ENCODE assay signal across 19 cellular contexts in genomic region chr16:89278441-89279240, GRCh38.
A peak's percentile ranks its signal among the peaks of the same experiment; 100 is the strongest.
DNase-seq lines count a peak whose midpoint lies in the region; ATAC-seq, FAIRE-seq and TF ChIP-seq lines count a peak whose summit lies in the region.
"Had no signal": no experiment of that assay in that cellular context is flagged by ENCODE, and none has a peak within 500 bp of the region (broad histone marks: within the 10 kb centered on the region; RNA-seq: fewer than 3 reads in every experiment).

No MANE protein-coding gene starts in this region.

- RAD21 ChIA-PET in HCT116 (lab: Charles Lee; ENCODE audit: low non-redundant PET in 1 of 2, low total read pairs in 2 of 2, uncharacterized antibody in 2 of 2, unreplicated experiment in 2 of 2) = no interaction called here

- H3K4me1 ChIP-seq in cardiac muscle cell (ENCODE audit: low read depth) = peaks cover 19% of the 10 kb centered on the region
- H3K4me1 ChIP-seq in left ventricle myocardium inferior = peaks cover 9% of the 10 kb centered on the region
- no peaks in the 10 kb centered on the region for H3K4me1 ChIP-seq in HCT116 (ENCODE audit: control insufficient read depth in 1 of 2, insufficient read depth in 2 of 2, low read length in 2 of 2)
- peaks cover 0 to 25% of the 10 kb centered on the region in 2 experiments; a peak in 1 of 5 replicates for H3K4me1 ChIP-seq in K562 (replicated peaks in 1 of 2; ENCODE audit: control insufficient read depth in 2 of 2, insufficient read depth in 2 of 2, low read length in 2 of 2)
- H3K4me1 ChIP-seq: HAP-1 had no signal

- H3K9me2 ChIP-seq in HCT116 (ENCODE audit: insufficient read depth) = no peaks in the 10 kb centered on the region

- POLR2A ChIA-PET in HCT116 (lab: Charles Lee) (no interaction called here), K562 (lab: Yijun Ruan, JAX) (interaction anchor here (1.0 to 2.4 kb wide), 2 partner anchors 14 to 15 kb away, joined by 4 to 8 read pairs; no protein-coding TSS in a partner anchor)

- CTCF ChIA-PET in HCT116 (lab: Charles Lee) = no interaction called here
- CTCF ChIA-PET in K562 (lab: Yijun Ruan, JAX; ENCODE audit: low intra/inter-chr PET ratio) = no interaction called here

- ATAC-seq in HCT116 (no peak), K562 (peak; percentile 5)

- peaks cover 7% of the 10 kb centered on the region for H3K36me3 Mint-ChIP-seq in progenitor cell of endocrine pancreas (ENCODE audit: insufficient read depth)

- no peaks in the 10 kb centered on the region for H3K9me3 Mint-ChIP-seq in progenitor cell of endocrine pancreas (ENCODE audit: low read depth)

- H3K27me3 ChIP-seq in cardiac muscle cell (no peaks in the 10 kb centered on the region), left ventricle myocardium inferior (ENCODE audit: low read depth) (no peaks in the 10 kb centered on the region), HCT116 (ENCODE audit: insufficient read depth, low read length) (no peaks in the 10 kb centered on the region), K562 (ENCODE audit: control insufficient read depth in 2 of 2, insufficient read depth in 2 of 2, low read length in 2 of 2) (no peaks in the 10 kb centered on the region)
- H3K27me3 ChIP-seq: Peyer's patch had no signal

- H3K36me3 ChIP-seq in cardiac muscle cell (peaks cover 27% of the 10 kb centered on the region), left ventricle myocardium inferior (peaks cover 90% of the 10 kb centered on the region), HCT116 (ENCODE audit: control insufficient read depth in 1 of 2, insufficient read depth in 2 of 2, low read length in 2 of 2) (peaks cover 46 to 48% of the 10 kb centered on the region in 2 experiments; a peak in 3 of 4 replicates), K562 (ENCODE audit: control insufficient read depth, insufficient read depth, low read length) (peaks cover 88% of the 10 kb centered on the region; the same call in 2 of the 3 replicates)

- H3K9ac ChIP-seq in HCT116 (ENCODE audit: low read length) = no peak overlapping the region
- no peak overlapping the region for H3K9ac ChIP-seq in K562 (ENCODE audit: insufficient read depth in 1 of 2, low read depth in 2 of 2, low read length in 2 of 2)

- no peak overlapping the region for H3K4me3 Mint-ChIP-seq in progenitor cell of endocrine pancreas (ENCODE audit: low read depth)

- H3K9me1 ChIP-seq in K562 (ENCODE audit: control insufficient read depth, insufficient read depth, low read length) = peaks cover 3% of the 10 kb centered on the region

- H2AFZ ChIP-seq in HCT116 (ENCODE audit: low read depth, low read length, poor library complexity, severe bottlenecking) (no peak overlapping the region), K562 (ENCODE audit: low read depth, low read length) (no peak overlapping the region)

- 94% methylated on average over 27 of the region's 36 CpGs for WGBS in K562 (ENCODE audit: insufficient coverage, low coverage, missing lambda C conversion rate)

- H3K4me2 ChIP-seq in HCT116 (ENCODE audit: low read length) = no peak overlapping the region
- no peak overlapping the region for H3K4me2 ChIP-seq in K562 (ENCODE audit: insufficient read depth, low read length)

- no peaks in the 10 kb centered on the region for H3K9me3 ChIP-seq in cardiac muscle cell (ENCODE audit: low read depth)
- no peaks in the 10 kb centered on the region for H3K9me3 ChIP-seq in left ventricle myocardium inferior (replicated peaks)
- H3K9me3 ChIP-seq in HCT116 (ENCODE audit: control insufficient read depth in 1 of 2, insufficient read depth in 1 of 2, low read depth in 1 of 2, low read length in 2 of 2) = no peaks in the 10 kb centered on the region
- H3K9me3 ChIP-seq in K562 (replicated peaks; ENCODE audit: control insufficient read depth, insufficient read depth, low read depth, low read length) = no peaks in the 10 kb centered on the region; the same call in 1 of the 2 replicates
- H3K9me3 ChIP-seq: HAP-1, Peyer's patch had no signal

- in situ Hi-C loops in K562 (cut with MboI) = no loop called here

- H3K27ac ChIP-seq in cardiac muscle cell (peak overlapping the region; percentile 87), left ventricle myocardium inferior (replicated peaks) (no peak overlapping the region), HCT116 (ENCODE audit: low read depth, low read length) (no peak overlapping the region), K562 (ENCODE audit: extremely low read depth, low read depth, low read length) (no peak overlapping the region)
- H3K27ac ChIP-seq: HL-60, Peyer's patch had no signal

- H4K20me1 ChIP-seq in HCT116 (ENCODE audit: insufficient read depth) (no peaks in the 10 kb centered on the region), K562 (replicated peaks; ENCODE audit: control insufficient read depth, insufficient read depth, low read length) (no peaks in the 10 kb centered on the region)

- no peak for DNase-seq in cardiac muscle cell (ENCODE audit: low read depth in 1 of 2, low spot score in 1 of 2)
- no peak for DNase-seq in left ventricle myocardium inferior
- DNase-seq in HCT116 (ENCODE audit: low read depth, low spot score) = no peak
- DNase-seq in K562 (ENCODE audit: extremely low read depth in 1 of 4, low spot score in 3 of 4) = no peak
- DNase-seq in progenitor cell of endocrine pancreas (ENCODE audit: low spot score, unreplicated experiment) = no peak
- no peak for DNase-seq in DMS153 treated with DMSO at 0.1 percent for 48 hours (lab: John Stamatoyannopoulos, UW; ENCODE audit: unreplicated experiment)
- DNase-seq in NCI-H2227 (lab: John Stamatoyannopoulos, UW; ENCODE audit: unreplicated experiment) = no peak
- no peak for DNase-seq in retina
- DNase-seq: COR-L47, DMS79, NCI-H1436, NCI-H2029 treated with DMSO at 0.1 percent for 48 hours, NCI-H510A treated with DMSO at 0.1 percent for 48 hours, NCI-H82, Peyer's patch had no signal

- H3K27me3 Mint-ChIP-seq in progenitor cell of endocrine pancreas = no peaks in the 10 kb centered on the region

- intact Hi-C loops in left ventricle myocardium inferior (cut with micrococcal nuclease) (no loop called here), HCT116 (cut with micrococcal nuclease) (no loop called here), K562 (cut with micrococcal nuclease) (no loop called here)

- no peak for FAIRE-seq in K562 (lab: Jason Lieb, UNC)
- FAIRE-seq: GM19239, HTR-8/SVneo had no signal

- no peak for TF ChIP-seq EP300 in K562 (IDR thresholded peaks at IDR 0.05; ENCODE audit: low read length)

- TF ChIP-seq RAD21 in HCT116 (IDR thresholded peaks at IDR 0.05; ENCODE audit: low read depth) (no peak), K562 (CRISPR knock-in tag; conservative IDR thresholded peaks at IDR 0.05 in 1 of 2, IDR thresholded peaks at IDR 0.05 in 1 of 2) (no peak)

- no peak overlapping the region for H3K4me3 ChIP-seq in cardiac muscle cell
- H3K4me3 ChIP-seq in left ventricle myocardium inferior = no peak overlapping the region
- H3K4me3 ChIP-seq in HCT116 (replicated peaks in 1 of 2; ENCODE audit: low read depth in 1 of 2, low read length in 2 of 2) = no peak overlapping the region
- no peak overlapping the region for H3K4me3 ChIP-seq in K562
- H3K4me3 ChIP-seq: HAP-1, Peyer's patch had no signal

- H3K27ac Mint-ChIP-seq in progenitor cell of endocrine pancreas = peak overlapping the region; percentile 78

- no peaks in the 10 kb centered on the region for H3K4me1 Mint-ChIP-seq in progenitor cell of endocrine pancreas (ENCODE audit: low read depth)

- BruUV-seq in HCT116 (replicated peaks; lab: Mats Ljungman, UMichigan) (no TSS peak), K562 (replicated peaks; lab: Mats Ljungman, UMichigan) (no TSS peak)

- no peak for TF ChIP-seq CTCF in cardiac muscle cell (IDR thresholded peaks at IDR 0.05; ENCODE audit: low read depth, low read length)
- no peak for TF ChIP-seq CTCF in left ventricle myocardium inferior (IDR thresholded peaks at IDR 0.05; ENCODE audit: borderline replicate concordance)
- no peak for TF ChIP-seq CTCF in HCT116 (IDR thresholded peaks at IDR 0.05 in 2 of 3, conservative IDR thresholded peaks at IDR 0.05 in 1 of 3; ENCODE audit: borderline replicate concordance in 1 of 3, insufficient read depth in 1 of 3, low read depth in 2 of 3, low read length in 2 of 3)
- TF ChIP-seq CTCF in K562 (IDR thresholded peaks at IDR 0.05 in 2 of 3, conservative IDR thresholded peaks at IDR 0.05 in 1 of 3; ENCODE audit: insufficient read depth in 2 of 3, low read depth in 1 of 3, low read length in 3 of 3) = no peak
- TF ChIP-seq CTCF in progenitor cell of endocrine pancreas (IDR thresholded peaks at IDR 0.05; ENCODE audit: unreplicated experiment) = no peak

- TF ChIP-seq POLR2A in HCT116 (IDR thresholded peaks at IDR 0.05; ENCODE audit: borderline replicate concordance, extremely low read depth, insufficient read depth, insufficient read length) (no peak), K562 (conservative IDR thresholded peaks at IDR 0.05) (no peak; the same call in 1 of the 2 replicates)

- H3K79me2 ChIP-seq in HCT116 (ENCODE audit: insufficient read depth, low read length) = peaks cover 17% of the 10 kb centered on the region; the same call in 1 of the 2 replicates
- no peaks in the 10 kb centered on the region; the same call in 2 of the 3 replicates for H3K79me2 ChIP-seq in K562 (ENCODE audit: control insufficient read depth, insufficient read depth, low read length)

TF ChIP-seq in K562, 482 proteins besides CTCF, POLR2A, EP300 and RAD21:
- TF ChIP-seq SUPT5H (IDR thresholded peaks at IDR 0.05) = 0 out of 2 replicates have a peak, but pooled peaks have one; percentile 50
- TF ChIP-seq TOE1 (IDR thresholded peaks at IDR 0.05; ENCODE audit: borderline replicate concordance) = no peak
- TF ChIP-seq TOE1 (CRISPR knock-in tag; IDR thresholded peaks at IDR 0.05; ENCODE audit: borderline replicate concordance, low read depth) = no peak
- TF ChIP-seq, protein P1, sequence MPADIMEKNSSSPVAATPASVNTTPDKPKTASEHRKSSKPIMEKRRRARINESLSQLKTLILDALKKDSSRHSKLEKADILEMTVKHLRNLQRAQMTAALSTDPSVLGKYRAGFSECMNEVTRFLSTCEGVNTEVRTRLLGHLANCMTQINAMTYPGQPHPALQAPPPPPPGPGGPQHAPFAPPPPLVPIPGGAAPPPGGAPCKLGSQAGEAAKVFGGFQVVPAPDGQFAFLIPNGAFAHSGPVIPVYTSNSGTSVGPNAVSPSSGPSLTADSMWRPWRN (IDR thresholded peaks at IDR 0.05; ENCODE audit: low read depth) = no peak
- peak; percentile 23; the same call in 1 of the 2 replicates for TF ChIP-seq TFAP4 (CRISPR knock-in tag; IDR thresholded peaks at IDR 0.05; ENCODE audit: borderline replicate concordance)
- peak; percentile 2; the same call in 1 of the 2 replicates for TF ChIP-seq POLR2G (IDR thresholded peaks at IDR 0.05; ENCODE audit: low read depth, low read length)
- peak; percentile 20 for TF ChIP-seq RBM22 (IDR thresholded peaks at IDR 0.05; ENCODE audit: low read depth, low read length, poor library complexity, severe bottlenecking)
